ENCODE assay signal across 9 cellular contexts in genomic region chr3:58824285-58824684, GRCh38.
A peak's percentile ranks its signal among the peaks of the same experiment; 100 is the strongest.
DNase-seq lines count a peak whose midpoint lies in the region; ATAC-seq, FAIRE-seq and TF ChIP-seq lines count a peak whose summit lies in the region.
"Had no signal": no experiment of that assay in that cellular context is flagged by ENCODE, and none has a peak within 500 bp of the region (broad histone marks: within the 10 kb centered on the region; RNA-seq: fewer than 3 reads in every experiment).

No MANE protein-coding gene starts in this region.

- 26% methylated on average over 7 of the region's 7 CpGs for WGBS in K562 (ENCODE audit: insufficient coverage, low coverage, missing lambda C conversion rate)
- WGBS in testis, 2 donors: 28 to 36% methylated on average over 7 of the region's 7 CpGs

- TF ChIP-seq POLR2A in K562 (conservative IDR thresholded peaks at IDR 0.05) (no peak), testis (IDR thresholded peaks at IDR 0.05) (no peak)

- H3K9ac ChIP-seq in BLaER1 treated with 17β-estradiol and CSF1 and Interleukin-3, amounts not matched to agents 10 nM and 100 nM: peak overlapping the region in 2 of 11 experiments; percentile 29 to 51; a peak in 3 of 22 replicates
- no peak overlapping the region for H3K9ac ChIP-seq in K562 (ENCODE audit: insufficient read depth in 1 of 2, low read depth in 2 of 2, low read length in 2 of 2)

- H3K4me3 Mint-ChIP-seq in CD4-positive, alpha-beta T cell: no peak overlapping the region

- TF ChIP-seq EP300 in K562 (IDR thresholded peaks at IDR 0.05; ENCODE audit: low read length): no peak

- BruUV-seq in K562 (replicated peaks; lab: Mats Ljungman, UMichigan): no TSS peak

- H3K27me3 ChIP-seq in BLaER1 treated with 17β-estradiol and CSF1 and Interleukin-3, amounts not matched to agents 10 nM and 100 nM: no peaks in the 10 kb centered on the region
- no peaks in the 10 kb centered on the region for H3K27me3 ChIP-seq in K562 (ENCODE audit: control insufficient read depth in 2 of 2, insufficient read depth in 2 of 2, low read length in 2 of 2)
- no peaks in the 10 kb centered on the region for H3K27me3 ChIP-seq in kidney epithelial cell (ENCODE audit: control insufficient read depth, insufficient read depth, low read length)
- no peaks in the 10 kb centered on the region for H3K27me3 ChIP-seq in testis
- no peaks in the 10 kb centered on the region for H3K27me3 ChIP-seq in CD4-positive, alpha-beta T cell (ENCODE audit: control insufficient read depth, insufficient read depth, low read length)

- H4K20me1 ChIP-seq in BLaER1 treated with 17β-estradiol and CSF1 and Interleukin-3, amounts not matched to agents 10 nM and 100 nM: no peaks in the 10 kb centered on the region
- no peaks in the 10 kb centered on the region for H4K20me1 ChIP-seq in K562 (replicated peaks; ENCODE audit: control insufficient read depth, insufficient read depth, low read length)

- no peaks in the 10 kb centered on the region for H3K9me1 ChIP-seq in K562 (ENCODE audit: control insufficient read depth, insufficient read depth, low read length)

- TF ChIP-seq RAD21 in K562 (CRISPR knock-in tag; conservative IDR thresholded peaks at IDR 0.05 in 1 of 2, IDR thresholded peaks at IDR 0.05 in 1 of 2): peak; percentile 68 to 75

- DNase-seq in NCI-H748 treated with DMSO at 0.1 percent for 48 hours (lab: John Stamatoyannopoulos, UW) (peak; percentile 41), K562 (ENCODE audit: extremely low read depth in 1 of 4, low spot score in 3 of 4) (peak; percentile 13 to 70 (median 28)), kidney epithelial cell (ENCODE audit: low read depth) (peak; percentile 19), testis (peak; percentile 76), GOT3 (lab: John Stamatoyannopoulos, UW) (no peak)
- DNase-seq in CD4-positive, alpha-beta T cell: no peak

- H3K36me3 ChIP-seq in BLaER1 treated with 17β-estradiol and CSF1 and Interleukin-3, amounts not matched to agents 10 nM and 100 nM: peaks cover 0 to 37% (median 24%) of the 10 kb centered on the region in 11 experiments; a peak in 13 of 22 replicates
- H3K36me3 ChIP-seq in K562 (ENCODE audit: control insufficient read depth, insufficient read depth, low read length) (peaks cover 33% of the 10 kb centered on the region; the same call in 2 of the 3 replicates), kidney epithelial cell (ENCODE audit: control insufficient read depth, insufficient read depth, low read length) (no peaks in the 10 kb centered on the region), testis (ENCODE audit: low read depth, missing control alignments) (no peaks in the 10 kb centered on the region)

- peak overlapping the region in 2 of 10 experiments; percentile 37; a peak in 3 of 20 replicates for H3K4me3 ChIP-seq in BLaER1 treated with 17β-estradiol and CSF1 and Interleukin-3, amounts not matched to agents 10 nM and 100 nM
- H3K4me3 ChIP-seq in K562: no peak overlapping the region
- H3K4me3 ChIP-seq in kidney epithelial cell (ENCODE audit: low read depth, low read length): no peak overlapping the region
- no peak overlapping the region for H3K4me3 ChIP-seq in testis
- H3K4me3 ChIP-seq: skin epidermis had no signal

- no peaks in the 10 kb centered on the region for H3K27me3 Mint-ChIP-seq in CD4-positive, alpha-beta T cell

- POLR2A ChIA-PET in K562 (lab: Yijun Ruan, JAX): interaction anchor here (1.2 to 1.3 kb wide), 2 partner anchors 9 to 10 kb away, joined by 3 read pairs; no protein-coding TSS in a partner anchor
- POLR2A ChIA-PET in CD4-positive, alpha-beta T cell (lab: Charles Lee): no interaction called here

- CTCF ChIA-PET in K562 (lab: Yijun Ruan, JAX; ENCODE audit: low intra/inter-chr PET ratio): interaction anchor here (0.6 to 1.3 kb wide), 3 partner anchors 171 to 228 kb away, joined by 3 to 4 read pairs (median 3); no protein-coding TSS in a partner anchor
- CTCF ChIA-PET in CD4-positive, alpha-beta T cell (lab: Charles Lee): no interaction called here

- H3K27ac Mint-ChIP-seq in CD4-positive, alpha-beta T cell: no peak overlapping the region

- peaks cover 0 to 27% (median 18%) of the 10 kb centered on the region in 10 experiments; a peak in 15 of 20 replicates for H3K4me1 ChIP-seq in BLaER1 treated with 17β-estradiol and CSF1 and Interleukin-3, amounts not matched to agents 10 nM and 100 nM
- H3K4me1 ChIP-seq in K562 (replicated peaks in 1 of 2; ENCODE audit: control insufficient read depth in 2 of 2, insufficient read depth in 2 of 2, low read length in 2 of 2) (no peaks in the 10 kb centered on the region), testis (no peaks in the 10 kb centered on the region)

- H2AFZ ChIP-seq in K562 (ENCODE audit: low read depth, low read length): no peak overlapping the region

- in situ Hi-C loops in K562 (cut with MboI): no loop called here

- peak; percentile 59 to 81 (median 69) for TF ChIP-seq CTCF in K562 (IDR thresholded peaks at IDR 0.05 in 2 of 3, conservative IDR thresholded peaks at IDR 0.05 in 1 of 3; ENCODE audit: insufficient read depth in 2 of 3, low read depth in 1 of 3, low read length in 3 of 3)
- peak; percentile 80 for TF ChIP-seq CTCF in kidney epithelial cell (IDR thresholded peaks at IDR 0.05; ENCODE audit: insufficient read depth, low read length, poor library complexity, severe bottlenecking)
- TF ChIP-seq CTCF in testis (IDR thresholded peaks at IDR 0.05): peak in 1 of 3 experiments; percentile 32
- no peak for TF ChIP-seq CTCF in CD4-positive, alpha-beta T cell (IDR thresholded peaks at IDR 0.05)

- H3K36me3 Mint-ChIP-seq in CD4-positive, alpha-beta T cell (ENCODE audit: low read depth): no peaks in the 10 kb centered on the region

- peaks cover 0 to 31% (median 22%) of the 10 kb centered on the region in 11 experiments; a peak in 14 of 22 replicates for H3K9me3 ChIP-seq in BLaER1 treated with 17β-estradiol and CSF1 and Interleukin-3, amounts not matched to agents 10 nM and 100 nM (replicated peaks in 1 of 11)
- H3K9me3 ChIP-seq in K562 (replicated peaks; ENCODE audit: control insufficient read depth, insufficient read depth, low read depth, low read length) (no peaks in the 10 kb centered on the region), testis (no peaks in the 10 kb centered on the region)
- no peaks in the 10 kb centered on the region for H3K9me3 ChIP-seq in CD4-positive, alpha-beta T cell (ENCODE audit: control insufficient read depth, low read length)

- ATAC-seq in GM21619 (IDR thresholded peaks at IDR 0.05; ENCODE audit: unreplicated experiment) (peak; percentile 60), K562 (peak; percentile 81)
- ATAC-seq in CD4-positive, alpha-beta T cell (ENCODE audit: poor library complexity): no peak

- intact Hi-C loops in K562 (cut with micrococcal nuclease): loop anchor here (2.0 kb wide), 2 partner anchors 171 to 229 kb away; no protein-coding TSS in a partner anchor
- intact Hi-C loops in testis (cut with DNase I; ENCODE audit: low total_unique reads): no loop called here
- intact Hi-C loops in CD4-positive, alpha-beta T cell (cut with DNase I, micrococcal nuclease): no loop called here

- H3K4me2 ChIP-seq in BLaER1 treated with 17β-estradiol and CSF1 and Interleukin-3, amounts not matched to agents 10 nM and 100 nM: peak overlapping the region; percentile 15 to 73 (median 45); a peak in 18 of 22 replicates
- no peak overlapping the region for H3K4me2 ChIP-seq in K562 (ENCODE audit: insufficient read depth, low read length)

- peak overlapping the region in 1 of 11 experiments; percentile 22; a peak in 1 of 22 replicates for H3K27ac ChIP-seq in BLaER1 treated with 17β-estradiol and CSF1 and Interleukin-3, amounts not matched to agents 10 nM and 100 nM
- no peak overlapping the region for H3K27ac ChIP-seq in K562 (ENCODE audit: extremely low read depth, low read depth, low read length)
- no peak overlapping the region for H3K27ac ChIP-seq in testis
- H3K27ac ChIP-seq in CD4-positive, alpha-beta T cell (ENCODE audit: low read depth, low read length): no peak overlapping the region
- H3K27ac ChIP-seq: skin epidermis had no signal

- FAIRE-seq in K562 (lab: Jason Lieb, UNC): peak; percentile 51

- peaks cover 2% of the 10 kb centered on the region for H3K9me3 Mint-ChIP-seq in CD4-positive, alpha-beta T cell

- H3K79me2 ChIP-seq in K562 (ENCODE audit: control insufficient read depth, insufficient read depth, low read length): no peaks in the 10 kb centered on the region

- no peaks in the 10 kb centered on the region for H3K4me1 Mint-ChIP-seq in CD4-positive, alpha-beta T cell (ENCODE audit: low read depth)

TF ChIP-seq in K562, 482 proteins besides CTCF, POLR2A, EP300 and RAD21 (continues in another document):
- TF ChIP-seq SMC3 (conservative IDR thresholded peaks at IDR 0.05; ENCODE audit: insufficient read depth, low read depth, low read length) (0 out of 2 replicates have a peak, but pooled peaks have one; percentile 10), SIRT6 (IDR thresholded peaks at IDR 0.05; ENCODE audit: low read depth, low read length) (no peak), GTF2A2 (tag; IDR thresholded peaks at IDR 0.05) (no peak)
- TF ChIP-seq, protein P1, sequence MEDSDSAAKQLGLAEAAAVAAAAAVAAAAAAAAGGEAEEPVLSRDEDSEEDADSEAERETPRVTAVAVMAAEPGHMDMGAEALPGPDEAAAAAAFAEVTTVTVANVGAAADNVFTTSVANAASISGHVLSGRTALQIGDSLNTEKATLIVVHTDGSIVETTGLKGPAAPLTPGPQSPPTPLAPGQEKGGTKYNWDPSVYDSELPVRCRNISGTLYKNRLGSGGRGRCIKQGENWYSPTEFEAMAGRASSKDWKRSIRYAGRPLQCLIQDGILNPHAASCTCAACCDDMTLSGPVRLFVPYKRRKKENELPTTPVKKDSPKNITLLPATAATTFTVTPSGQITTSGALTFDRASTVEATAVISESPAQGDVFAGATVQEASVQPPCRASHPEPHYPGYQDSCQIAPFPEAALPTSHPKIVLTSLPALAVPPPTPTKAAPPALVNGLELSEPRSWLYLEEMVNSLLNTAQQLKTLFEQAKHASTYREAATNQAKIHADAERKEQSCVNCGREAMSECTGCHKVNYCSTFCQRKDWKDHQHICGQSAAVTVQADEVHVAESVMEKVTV (CRISPR knock-in tag; IDR thresholded peaks at IDR 0.05): peak; percentile 42
- TF ChIP-seq, protein P2, sequence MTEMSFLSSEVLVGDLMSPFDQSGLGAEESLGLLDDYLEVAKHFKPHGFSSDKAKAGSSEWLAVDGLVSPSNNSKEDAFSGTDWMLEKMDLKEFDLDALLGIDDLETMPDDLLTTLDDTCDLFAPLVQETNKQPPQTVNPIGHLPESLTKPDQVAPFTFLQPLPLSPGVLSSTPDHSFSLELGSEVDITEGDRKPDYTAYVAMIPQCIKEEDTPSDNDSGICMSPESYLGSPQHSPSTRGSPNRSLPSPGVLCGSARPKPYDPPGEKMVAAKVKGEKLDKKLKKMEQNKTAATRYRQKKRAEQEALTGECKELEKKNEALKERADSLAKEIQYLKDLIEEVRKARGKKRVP (CRISPR knock-in tag; IDR thresholded peaks at IDR 0.05): no peak

Comparison
In these comparisons a context has a peak if more than half of its experiments do, and no peak if none do; other contexts are left out.
1. DNase-seq: peak in NCI-H748 treated with DMSO at 0.1 percent for 48 hours (single experiment), K562 (4 of 4), kidney epithelial cell (single experiment) and testis (single experiment); none in GOT3 (single experiment) and CD4-positive, alpha-beta T cell (0 of 10).